Comparison of ENCODE assay signal across 8 cellular contexts in genomic region chr16:370443-370842, GRCh38. TPM values are rescaled to one million over a fixed set of nuclear protein-coding genes. Genes with fewer than 3 reads are reported as not detected.
DNase-seq lines count a peak whose midpoint lies in the region; ATAC-seq and TF ChIP-seq lines count a peak whose summit lies in the region.

TSS of gene MRPL28 (minus strand) at chr16:370538. CDS start at chr16:370218, 320 bp downstream.

- H3K4me1 ChIP-seq in ACC112 (ENCODE audit: control insufficient read depth, insufficient read depth, low read length, unreplicated experiment) = peaks cover 3% of the 10 kb centered on the region

- peaks cover 45% of the 10 kb centered on the region for H3K36me3 Mint-ChIP-seq in activated B cell treated with CpG ODN at 0.5 μM for 24 hours (ENCODE audit: low read depth)
- H3K36me3 Mint-ChIP-seq in immature natural killer cell = peaks cover 0 to 10% (median 7%) of the 10 kb centered on the region in 3 donors

- H3K4me1 Mint-ChIP-seq in activated B cell treated with CpG ODN at 0.5 μM for 24 hours (peaks cover 13% of the 10 kb centered on the region), immature natural killer cell (peaks cover 12 to 17% of the 10 kb centered on the region in 2 donors)

- POLR2A ChIA-PET in activated B cell treated with CpG ODN at 0.5 μM for 24 hours (lab: Charles Lee) = interaction anchor here (0.6 to 2.3 kb wide), 16 partner anchors 12 to 1784 kb away, joined by 3 to 61 read pairs (median 3); partner anchors contain the start of genes AXIN1, DECR2, FAM234A and PGAP6

- TF ChIP-seq CTCF in activated B cell treated with CpG ODN at 0.5 μM for 24 hours (IDR thresholded peaks at IDR 0.05) (no peak), cardiac fibroblast (IDR thresholded peaks at IDR 0.05; ENCODE audit: low read depth, low read length) (no peak)

- H3K27me3 ChIP-seq in ACC112 (ENCODE audit: insufficient read depth, low read length) = no peaks in the 10 kb centered on the region

- H3K9me3 Mint-ChIP-seq in activated B cell treated with CpG ODN at 0.5 μM for 24 hours (no peaks in the 10 kb centered on the region), immature natural killer cell (no peaks in the 10 kb centered on the region)

- no peak within 1 kb of the TSS for H2AFZ ChIP-seq in ACC112 (ENCODE audit: low read length, unreplicated experiment)

- H3K79me2 ChIP-seq in ACC112 (ENCODE audit: control insufficient read depth, insufficient read depth, low read length, unreplicated experiment) = no peaks in the 10 kb centered on the region

- H3K27ac ChIP-seq in ACC112 (ENCODE audit: low read depth, low read length) = no peak within 1 kb of the TSS

- peak; percentile 81 for DNase-seq in NCI-H345 treated with DMSO at 0.1 percent for 48 hours (lab: John Stamatoyannopoulos, UW; ENCODE audit: unreplicated experiment)
- DNase-seq in activated B cell treated with CpG ODN at 0.5 μM for 24 hours = peak; percentile 88
- peak; percentile 96 to 97 for DNase-seq in cardiac fibroblast (ENCODE audit: low read depth in 2 of 2)
- DNase-seq in immature natural killer cell = peak; percentile 88 to 92 (median 91)
- DNase-seq in smooth muscle cell of the brain vasculature (ENCODE audit: low read depth, low spot score) = peak; percentile 86

- H3K4me3 ChIP-seq in ACC112 (ENCODE audit: low read depth, low read length) (peak within 1 kb of the TSS; percentile 68), cardiac fibroblast (replicated peaks in 1 of 2; ENCODE audit: low read depth in 2 of 2, low read length in 2 of 2) (peak within 1 kb of the TSS; percentile 49)

- intact Hi-C loops in activated B cell treated with CpG ODN at 0.5 μM for 24 hours (cut with micrococcal nuclease) = loop anchor here (1.0 kb wide), 3 partner anchors 11 to 31 kb away; partner anchors contain the start of genes DECR2 and PGAP6

- H3K4me3 Mint-ChIP-seq in activated B cell treated with CpG ODN at 0.5 μM for 24 hours (peak within 1 kb of the TSS; percentile 93), immature natural killer cell (peak within 1 kb of the TSS; percentile 85 to 95 (median 89))

- H3K27ac Mint-ChIP-seq in activated B cell treated with CpG ODN at 0.5 μM for 24 hours (peak within 1 kb of the TSS; percentile 91), immature natural killer cell (peak within 1 kb of the TSS; percentile 80 to 94 (median 86))

- CTCF ChIA-PET in activated B cell treated with CpG ODN at 0.5 μM for 24 hours (lab: Charles Lee) = interaction anchor here (0.8 to 1.3 kb wide), 4 partner anchors 8 to 263 kb away, joined by 3 to 4 read pairs (median 3); partner anchors contain the start of gene DECR2

- peak; percentile 57 for ATAC-seq in GM18873 (IDR thresholded peaks at IDR 0.05; ENCODE audit: low FRiP score, unreplicated experiment)
- ATAC-seq in HG03175 (IDR thresholded peaks at IDR 0.05; ENCODE audit: unreplicated experiment) = peak; percentile 91
- peak; percentile 99 for ATAC-seq in activated B cell treated with CpG ODN at 0.5 μM for 24 hours (ENCODE audit: low read depth)

- H3K27me3 Mint-ChIP-seq in activated B cell treated with CpG ODN at 0.5 μM for 24 hours (no peaks in the 10 kb centered on the region), immature natural killer cell (ENCODE audit: low read depth in 3 of 3) (peaks cover 0 to 3% (median 0%) of the 10 kb centered on the region in 3 donors)

- H3K36me3 ChIP-seq in ACC112 (ENCODE audit: insufficient read depth, low read length) = no peaks in the 10 kb centered on the region; the same call in 1 of the 2 replicates

RNA-seq across cellular contexts. Expression of gene MRPL28, which starts in this region (rescaled TPM):
- 82.4 and 87.3 TPM in 2 replicates for total RNA-seq in activated B cell treated with CpG ODN at 0.5 μM for 24 hours
- 100 to 1,000 TPM in 2 of 3 donors, 10 to 100 TPM in 1; 98.6 to 139 (median 106) TPM for polyA plus RNA-seq in immature natural killer cell
